ENCODE assay signal across 1 cellular context in the genomic region with DNA sequence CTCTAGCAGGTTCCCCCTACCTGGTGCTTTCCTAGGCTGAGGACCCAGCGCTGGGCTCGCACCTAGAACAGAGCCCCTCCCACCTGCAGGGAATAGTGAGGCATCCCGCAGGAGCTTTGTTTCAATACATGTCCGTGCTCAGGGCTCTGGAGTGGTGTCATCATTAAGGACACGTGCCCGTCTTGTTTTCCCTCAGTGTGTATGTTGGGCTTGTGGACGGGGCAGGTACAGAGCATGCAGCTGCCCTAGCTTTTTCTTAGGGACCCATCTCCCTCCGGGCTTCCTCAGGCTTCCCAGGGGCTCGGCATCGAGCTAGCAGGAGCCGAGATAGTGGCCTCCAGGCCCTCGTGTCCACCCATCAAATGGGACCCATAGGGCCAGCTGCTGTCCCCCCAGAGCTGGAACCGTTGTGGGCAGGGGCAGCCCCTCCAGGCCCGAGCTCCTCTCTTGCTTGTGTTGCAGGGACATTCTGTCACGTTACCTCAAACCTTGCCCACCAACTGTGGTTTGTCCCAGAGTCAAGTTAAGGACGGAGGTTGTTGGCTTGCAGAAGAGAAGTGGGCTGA.
TF ChIP-seq lines count a peak whose summit lies in the region.

No MANE protein-coding gene starts in this region.

TF ChIP-seq in GM12878, 131 proteins besides CTCF, POLR2A, EP300 and RAD21:
- no peak for TF ChIP-seq LARP7 (IDR thresholded peaks at IDR 0.05)
- no peak for TF ChIP-seq STAT1 (conservative IDR thresholded peaks at IDR 0.05)
- TF ChIP-seq, protein P1, sequence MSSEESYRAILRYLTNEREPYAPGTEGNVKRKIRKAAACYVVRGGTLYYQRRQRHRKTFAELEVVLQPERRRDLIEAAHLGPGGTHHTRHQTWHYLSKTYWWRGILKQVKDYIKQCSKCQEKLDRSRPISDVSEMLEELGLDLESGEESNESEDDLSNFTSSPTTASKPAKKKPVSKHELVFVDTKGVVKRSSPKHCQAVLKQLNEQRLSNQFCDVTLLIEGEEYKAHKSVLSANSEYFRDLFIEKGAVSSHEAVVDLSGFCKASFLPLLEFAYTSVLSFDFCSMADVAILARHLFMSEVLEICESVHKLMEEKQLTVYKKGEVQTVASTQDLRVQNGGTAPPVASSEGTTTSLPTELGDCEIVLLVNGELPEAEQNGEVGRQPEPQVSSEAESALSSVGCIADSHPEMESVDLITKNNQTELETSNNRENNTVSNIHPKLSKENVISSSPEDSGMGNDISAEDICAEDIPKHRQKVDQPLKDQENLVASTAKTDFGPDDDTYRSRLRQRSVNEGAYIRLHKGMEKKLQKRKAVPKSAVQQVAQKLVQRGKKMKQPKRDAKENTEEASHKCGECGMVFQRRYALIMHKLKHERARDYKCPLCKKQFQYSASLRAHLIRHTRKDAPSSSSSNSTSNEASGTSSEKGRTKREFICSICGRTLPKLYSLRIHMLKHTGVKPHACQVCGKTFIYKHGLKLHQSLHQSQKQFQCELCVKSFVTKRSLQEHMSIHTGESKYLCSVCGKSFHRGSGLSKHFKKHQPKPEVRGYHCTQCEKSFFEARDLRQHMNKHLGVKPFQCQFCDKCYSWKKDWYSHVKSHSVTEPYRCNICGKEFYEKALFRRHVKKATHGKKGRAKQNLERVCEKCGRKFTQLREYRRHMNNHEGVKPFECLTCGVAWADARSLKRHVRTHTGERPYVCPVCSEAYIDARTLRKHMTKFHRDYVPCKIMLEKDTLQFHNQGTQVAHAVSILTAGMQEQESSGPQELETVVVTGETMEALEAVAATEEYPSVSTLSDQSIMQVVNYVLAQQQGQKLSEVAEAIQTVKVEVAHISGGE (CRISPR knock-in tag; IDR thresholded peaks at IDR 0.05): no peak
- no peak for TF ChIP-seq MYB (IDR thresholded peaks at IDR 0.05; ENCODE audit: borderline replicate concordance, low read depth, low read length)
- TF ChIP-seq RAD51 (IDR thresholded peaks at IDR 0.05): no peak
- no peak for TF ChIP-seq RUNX3 (IDR thresholded peaks at IDR 0.05; ENCODE audit: low read length)
- TF ChIP-seq ZNF24 (IDR thresholded peaks at IDR 0.05): no peak
